1 cellular context compared by ENCODE assay signal in the genomic region with DNA sequence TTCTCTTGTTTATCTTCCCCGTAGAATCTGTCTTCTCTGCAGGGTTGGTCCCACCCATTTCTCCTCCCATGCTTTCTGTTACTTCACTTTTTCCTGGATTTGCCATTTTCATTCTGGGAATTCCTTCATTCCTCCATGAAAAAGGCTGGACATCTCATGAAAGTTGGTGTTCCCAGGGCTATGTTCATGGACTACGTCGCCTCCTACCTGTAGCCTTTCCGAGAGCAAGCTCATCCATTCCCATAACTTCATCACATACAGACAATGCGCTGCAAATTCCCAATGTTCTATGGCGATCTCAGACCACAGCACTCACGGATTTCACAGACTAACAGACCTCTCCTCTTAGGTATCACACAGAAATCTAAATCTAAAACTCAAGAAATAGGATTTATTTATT.
TF ChIP-seq lines count a peak whose summit lies in the region.

No MANE protein-coding gene starts in this region.

TF ChIP-seq in GM23338, 12 proteins besides CTCF, POLR2A, EP300 and RAD21 (continued from another document):
- TF ChIP-seq, protein P1, sequence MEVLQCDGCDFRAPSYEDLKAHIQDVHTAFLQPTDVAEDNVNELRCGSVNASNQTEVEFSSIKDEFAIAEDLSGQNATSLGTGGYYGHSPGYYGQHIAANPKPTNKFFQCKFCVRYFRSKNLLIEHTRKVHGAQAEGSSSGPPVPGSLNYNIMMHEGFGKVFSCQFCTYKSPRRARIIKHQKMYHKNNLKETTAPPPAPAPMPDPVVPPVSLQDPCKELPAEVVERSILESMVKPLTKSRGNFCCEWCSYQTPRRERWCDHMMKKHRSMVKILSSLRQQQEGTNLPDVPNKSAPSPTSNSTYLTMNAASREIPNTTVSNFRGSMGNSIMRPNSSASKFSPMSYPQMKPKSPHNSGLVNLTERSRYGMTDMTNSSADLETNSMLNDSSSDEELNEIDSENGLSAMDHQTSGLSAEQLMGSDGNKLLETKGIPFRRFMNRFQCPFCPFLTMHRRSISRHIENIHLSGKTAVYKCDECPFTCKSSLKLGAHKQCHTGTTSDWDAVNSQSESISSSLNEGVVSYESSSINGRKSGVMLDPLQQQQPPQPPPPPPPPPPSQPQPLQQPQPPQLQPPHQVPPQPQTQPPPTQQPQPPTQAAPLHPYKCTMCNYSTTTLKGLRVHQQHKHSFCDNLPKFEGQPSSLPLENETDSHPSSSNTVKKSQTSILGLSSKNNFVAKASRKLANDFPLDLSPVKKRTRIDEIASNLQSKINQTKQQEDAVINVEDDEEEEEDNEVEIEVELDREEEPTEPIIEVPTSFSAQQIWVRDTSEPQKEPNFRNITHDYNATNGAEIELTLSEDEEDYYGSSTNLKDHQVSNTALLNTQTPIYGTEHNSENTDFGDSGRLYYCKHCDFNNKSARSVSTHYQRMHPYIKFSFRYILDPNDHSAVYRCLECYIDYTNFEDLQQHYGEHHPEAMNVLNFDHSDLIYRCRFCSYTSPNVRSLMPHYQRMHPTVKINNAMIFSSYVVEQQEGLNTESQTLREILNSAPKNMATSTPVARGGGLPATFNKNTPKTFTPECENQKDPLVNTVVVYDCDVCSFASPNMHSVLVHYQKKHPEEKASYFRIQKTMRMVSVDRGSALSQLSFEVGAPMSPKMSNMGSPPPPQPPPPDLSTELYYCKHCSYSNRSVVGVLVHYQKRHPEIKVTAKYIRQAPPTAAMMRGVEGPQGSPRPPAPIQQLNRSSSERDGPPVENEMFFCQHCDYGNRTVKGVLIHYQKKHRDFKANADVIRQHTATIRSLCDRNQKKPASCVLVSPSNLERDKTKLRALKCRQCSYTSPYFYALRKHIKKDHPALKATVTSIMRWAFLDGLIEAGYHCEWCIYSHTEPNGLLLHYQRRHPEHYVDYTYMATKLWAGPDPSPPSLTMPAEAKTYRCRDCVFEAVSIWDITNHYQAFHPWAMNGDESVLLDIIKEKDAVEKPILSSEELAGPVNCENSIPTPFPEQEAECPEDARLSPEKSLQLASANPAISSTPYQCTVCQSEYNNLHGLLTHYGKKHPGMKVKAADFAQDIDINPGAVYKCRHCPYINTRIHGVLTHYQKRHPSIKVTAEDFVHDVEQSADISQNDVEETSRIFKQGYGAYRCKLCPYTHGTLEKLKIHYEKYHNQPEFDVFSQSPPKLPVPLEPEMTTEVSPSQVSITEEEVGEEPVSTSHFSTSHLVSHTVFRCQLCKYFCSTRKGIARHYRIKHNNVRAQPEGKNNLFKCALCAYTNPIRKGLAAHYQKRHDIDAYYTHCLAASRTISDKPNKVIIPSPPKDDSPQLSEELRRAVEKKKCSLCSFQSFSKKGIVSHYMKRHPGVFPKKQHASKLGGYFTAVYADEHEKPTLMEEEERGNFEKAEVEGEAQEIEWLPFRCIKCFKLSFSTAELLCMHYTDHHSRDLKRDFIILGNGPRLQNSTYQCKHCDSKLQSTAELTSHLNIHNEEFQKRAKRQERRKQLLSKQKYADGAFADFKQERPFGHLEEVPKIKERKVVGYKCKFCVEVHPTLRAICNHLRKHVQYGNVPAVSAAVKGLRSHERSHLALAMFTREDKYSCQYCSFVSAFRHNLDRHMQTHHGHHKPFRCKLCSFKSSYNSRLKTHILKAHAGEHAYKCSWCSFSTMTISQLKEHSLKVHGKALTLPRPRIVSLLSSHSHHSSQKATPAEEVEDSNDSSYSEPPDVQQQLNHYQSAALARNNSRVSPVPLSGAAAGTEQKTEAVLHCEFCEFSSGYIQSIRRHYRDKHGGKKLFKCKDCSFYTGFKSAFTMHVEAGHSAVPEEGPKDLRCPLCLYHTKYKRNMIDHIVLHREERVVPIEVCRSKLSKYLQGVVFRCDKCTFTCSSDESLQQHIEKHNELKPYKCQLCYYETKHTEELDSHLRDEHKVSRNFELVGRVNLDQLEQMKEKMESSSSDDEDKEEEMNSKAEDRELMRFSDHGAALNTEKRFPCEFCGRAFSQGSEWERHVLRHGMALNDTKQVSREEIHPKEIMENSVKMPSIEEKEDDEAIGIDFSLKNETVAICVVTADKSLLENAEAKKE (CRISPR knock-in tag; IDR thresholded peaks at IDR 0.05), result no peak
- no peak for TF ChIP-seq EZH2 (IDR thresholded peaks at IDR 0.05; ENCODE audit: low read depth, unreplicated experiment)
